18 cellular contexts compared by ENCODE assay signal in genomic region chr13:80441968-80442367, GRCh38.
A peak's percentile ranks its signal among the peaks of the same experiment; 100 is the strongest.
DNase-seq lines count a peak whose midpoint lies in the region; ATAC-seq lines count a peak whose summit lies in the region.
"Had no signal": no experiment of that assay in that cellular context is flagged by ENCODE, and none has a peak within 500 bp of the region (broad histone marks: within the 10 kb centered on the region; RNA-seq: fewer than 3 reads in every experiment).

No MANE protein-coding gene starts in this region.

- H3K9me3 Mint-ChIP-seq in activated T-helper 1 cell treated with anti-CD3 and anti-CD28 coated beads, Interleukin-12 subunit alpha, Interleukin-12 subunit beta, Interleukin-2, Interleukin-4 antibody, amounts not matched to agents 30 ng/mL and 10 ng/mL and 1 ng/mL, durations not matched to agents 14 hours and 24 hours and 36 hours = no peaks in the 10 kb centered on the region
- H3K9me3 Mint-ChIP-seq: activated naive CD8-positive, alpha-beta T cell treated with anti-CD3 and anti-CD28 coated beads for 36 hours had no signal

- no peaks in the 10 kb centered on the region for H3K36me3 Mint-ChIP-seq in activated T-helper 1 cell treated with anti-CD3 and anti-CD28 coated beads, Interleukin-12 subunit alpha, Interleukin-12 subunit beta, Interleukin-2, Interleukin-4 antibody, amounts not matched to agents 30 ng/mL and 10 ng/mL and 1 ng/mL, durations not matched to agents 14 hours and 24 hours and 36 hours (ENCODE audit: low read depth)
- H3K36me3 Mint-ChIP-seq: activated CD8-positive, alpha-beta memory T cell treated with anti-CD3 and anti-CD28 coated beads, Interleukin-2, amount 10 ng/mL, durations not matched to agents 7 days and 5 days; activated naive CD8-positive, alpha-beta T cell treated with anti-CD3 and anti-CD28 coated beads for 36 hours had no signal

- intact Hi-C loops in activated T-helper 1 cell treated with anti-CD3 and anti-CD28 coated beads, Interleukin-12 subunit alpha, Interleukin-12 subunit beta, Interleukin-2, Interleukin-4 antibody, amounts not matched to agents 30 ng/mL and 10 ng/mL and 1 ng/mL, durations not matched to agents 14 hours and 24 hours and 36 hours (cut with micrococcal nuclease) = no loop called here

- DNase-seq in AML-193 (lab: John Stamatoyannopoulos, UW) (peak; percentile 66 to 77), SIG-M5 (lab: John Stamatoyannopoulos, UW) (peak; percentile 33), NCI-H187 treated with DMSO at 0.1 percent for 48 hours (lab: John Stamatoyannopoulos, UW) (no peak), NCI-H524 treated with DMSO at 0.1 percent for 48 hours (lab: John Stamatoyannopoulos, UW) (no peak)
- no peak for DNase-seq in activated T-helper 1 cell treated with anti-CD3 and anti-CD28 coated beads, Interleukin-12 subunit alpha, Interleukin-12 subunit beta, Interleukin-2, Interleukin-4 antibody, amounts not matched to agents 30 ng/mL and 10 ng/mL and 1 ng/mL, durations not matched to agents 14 hours and 24 hours and 36 hours (ENCODE audit: low spot score)
- DNase-seq: activated CD8-positive, alpha-beta memory T cell treated with anti-CD3 and anti-CD28 coated beads, Interleukin-2, amount 10 ng/mL, durations not matched to agents 7 days and 5 days; activated naive CD8-positive, alpha-beta T cell treated with anti-CD3 and anti-CD28 coated beads for 36 hours; cerebellar nuclear complex; glutamatergic neuron; kidney glomerular epithelial cell; NCI-H1105 treated with DMSO at 0.1 percent for 48 hours; NCI-H526 treated with DMSO at 0.1 percent for 48 hours; stimulated activated CD8-positive, alpha-beta memory T cell treated with anti-CD3 and anti-CD28 coated beads, Interleukin-4, amount 100 ng/mL, for 48 hours; upper lobe of right lung had no signal

- H3K27me3 Mint-ChIP-seq in activated T-helper 1 cell treated with anti-CD3 and anti-CD28 coated beads, Interleukin-12 subunit alpha, Interleukin-12 subunit beta, Interleukin-2, Interleukin-4 antibody, amounts not matched to agents 30 ng/mL and 10 ng/mL and 1 ng/mL, durations not matched to agents 14 hours and 24 hours and 36 hours (ENCODE audit: insufficient read depth) = no peaks in the 10 kb centered on the region
- H3K27me3 Mint-ChIP-seq: activated CD8-positive, alpha-beta memory T cell treated with anti-CD3 and anti-CD28 coated beads, Interleukin-2, amount 10 ng/mL, durations not matched to agents 7 days and 5 days; activated naive CD8-positive, alpha-beta T cell treated with anti-CD3 and anti-CD28 coated beads for 36 hours had no signal

- ATAC-seq in GM19351 (IDR thresholded peaks at IDR 0.05; ENCODE audit: unreplicated experiment) (peak; percentile 79), HG03159 (IDR thresholded peaks at IDR 0.05; ENCODE audit: unreplicated experiment) (peak; percentile 65), HG03025 (IDR thresholded peaks at IDR 0.05; ENCODE audit: low FRiP score, unreplicated experiment) (no peak)
- ATAC-seq: A549; activated CD8-positive, alpha-beta memory T cell treated with anti-CD3 and anti-CD28 coated beads, Interleukin-2, amount 10 ng/mL, durations not matched to agents 7 days and 5 days; upper lobe of right lung had no signal

- H3K4me1 Mint-ChIP-seq in activated T-helper 1 cell treated with anti-CD3 and anti-CD28 coated beads, Interleukin-12 subunit alpha, Interleukin-12 subunit beta, Interleukin-2, Interleukin-4 antibody, amounts not matched to agents 30 ng/mL and 10 ng/mL and 1 ng/mL, durations not matched to agents 14 hours and 24 hours and 36 hours (ENCODE audit: low read depth) = no peaks in the 10 kb centered on the region
- H3K4me1 Mint-ChIP-seq: activated CD8-positive, alpha-beta memory T cell treated with anti-CD3 and anti-CD28 coated beads, Interleukin-2, amount 10 ng/mL, durations not matched to agents 7 days and 5 days; activated naive CD8-positive, alpha-beta T cell treated with anti-CD3 and anti-CD28 coated beads for 36 hours had no signal

- no peak overlapping the region for H3K4me3 Mint-ChIP-seq in activated T-helper 1 cell treated with anti-CD3 and anti-CD28 coated beads, Interleukin-12 subunit alpha, Interleukin-12 subunit beta, Interleukin-2, Interleukin-4 antibody, amounts not matched to agents 30 ng/mL and 10 ng/mL and 1 ng/mL, durations not matched to agents 14 hours and 24 hours and 36 hours
- H3K4me3 Mint-ChIP-seq: activated CD8-positive, alpha-beta memory T cell treated with anti-CD3 and anti-CD28 coated beads, Interleukin-2, amount 10 ng/mL, durations not matched to agents 7 days and 5 days; activated naive CD8-positive, alpha-beta T cell treated with anti-CD3 and anti-CD28 coated beads for 36 hours had no signal

- H3K27ac Mint-ChIP-seq in activated T-helper 1 cell treated with anti-CD3 and anti-CD28 coated beads, Interleukin-12 subunit alpha, Interleukin-12 subunit beta, Interleukin-2, Interleukin-4 antibody, amounts not matched to agents 30 ng/mL and 10 ng/mL and 1 ng/mL, durations not matched to agents 14 hours and 24 hours and 36 hours = no peak overlapping the region
- H3K27ac Mint-ChIP-seq: activated CD8-positive, alpha-beta memory T cell treated with anti-CD3 and anti-CD28 coated beads, Interleukin-2, amount 10 ng/mL, durations not matched to agents 7 days and 5 days; activated naive CD8-positive, alpha-beta T cell treated with anti-CD3 and anti-CD28 coated beads for 36 hours had no signal

Comparison
In these comparisons a context has a peak if more than half of its experiments do, and no peak if none do; other contexts are left out.
1. DNase-seq: peak in AML-193 (2 of 2) and SIG-M5 (single experiment); none in activated T-helper 1 cell treated with anti-CD3 and anti-CD28 coated beads, Interleukin-12 subunit alpha, Interleukin-12 subunit beta, Interleukin-2, Interleukin-4 antibody, amounts not matched to agents 30 ng/mL and 10 ng/mL and 1 ng/mL, durations not matched to agents 14 hours and 24 hours and 36 hours (single experiment), NCI-H187 treated with DMSO at 0.1 percent for 48 hours (single experiment) and NCI-H524 treated with DMSO at 0.1 percent for 48 hours (single experiment).